In the genomic region with DNA sequence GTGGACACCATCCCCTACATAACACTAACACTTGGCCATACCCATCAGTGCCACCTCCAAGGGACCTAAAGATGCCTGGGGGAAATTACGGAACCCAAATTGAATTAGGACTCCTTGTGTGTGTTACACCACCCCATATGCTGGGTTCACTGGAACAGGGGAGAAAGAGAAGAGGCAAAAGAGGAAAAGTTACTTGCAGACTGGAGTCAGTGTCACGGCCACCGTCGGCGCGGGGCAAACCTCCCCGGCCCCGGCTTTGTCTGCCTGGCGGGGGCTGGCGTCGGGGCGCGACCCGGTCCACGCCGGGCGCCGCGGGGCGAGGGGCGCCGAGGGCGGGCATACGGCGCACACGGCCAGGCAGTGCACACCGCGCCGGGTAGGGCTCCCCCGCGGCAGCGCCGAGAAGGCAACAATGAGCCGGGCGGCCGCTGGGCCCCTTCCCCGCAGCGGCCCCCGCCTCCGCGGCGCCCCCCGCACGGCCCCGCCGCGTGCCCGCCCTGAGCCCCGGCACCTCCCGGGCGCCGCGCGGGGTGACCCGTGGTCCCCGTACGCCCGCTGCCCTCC, we compare ENCODE assay signal across 1 cellular context.
TF ChIP-seq lines count a peak whose summit lies in the region.

No MANE protein-coding gene starts in this region.

TF ChIP-seq in HCT116, 20 proteins besides CTCF, POLR2A, EP300 and RAD21 (continued from another document):
- TF ChIP-seq, protein P1, sequence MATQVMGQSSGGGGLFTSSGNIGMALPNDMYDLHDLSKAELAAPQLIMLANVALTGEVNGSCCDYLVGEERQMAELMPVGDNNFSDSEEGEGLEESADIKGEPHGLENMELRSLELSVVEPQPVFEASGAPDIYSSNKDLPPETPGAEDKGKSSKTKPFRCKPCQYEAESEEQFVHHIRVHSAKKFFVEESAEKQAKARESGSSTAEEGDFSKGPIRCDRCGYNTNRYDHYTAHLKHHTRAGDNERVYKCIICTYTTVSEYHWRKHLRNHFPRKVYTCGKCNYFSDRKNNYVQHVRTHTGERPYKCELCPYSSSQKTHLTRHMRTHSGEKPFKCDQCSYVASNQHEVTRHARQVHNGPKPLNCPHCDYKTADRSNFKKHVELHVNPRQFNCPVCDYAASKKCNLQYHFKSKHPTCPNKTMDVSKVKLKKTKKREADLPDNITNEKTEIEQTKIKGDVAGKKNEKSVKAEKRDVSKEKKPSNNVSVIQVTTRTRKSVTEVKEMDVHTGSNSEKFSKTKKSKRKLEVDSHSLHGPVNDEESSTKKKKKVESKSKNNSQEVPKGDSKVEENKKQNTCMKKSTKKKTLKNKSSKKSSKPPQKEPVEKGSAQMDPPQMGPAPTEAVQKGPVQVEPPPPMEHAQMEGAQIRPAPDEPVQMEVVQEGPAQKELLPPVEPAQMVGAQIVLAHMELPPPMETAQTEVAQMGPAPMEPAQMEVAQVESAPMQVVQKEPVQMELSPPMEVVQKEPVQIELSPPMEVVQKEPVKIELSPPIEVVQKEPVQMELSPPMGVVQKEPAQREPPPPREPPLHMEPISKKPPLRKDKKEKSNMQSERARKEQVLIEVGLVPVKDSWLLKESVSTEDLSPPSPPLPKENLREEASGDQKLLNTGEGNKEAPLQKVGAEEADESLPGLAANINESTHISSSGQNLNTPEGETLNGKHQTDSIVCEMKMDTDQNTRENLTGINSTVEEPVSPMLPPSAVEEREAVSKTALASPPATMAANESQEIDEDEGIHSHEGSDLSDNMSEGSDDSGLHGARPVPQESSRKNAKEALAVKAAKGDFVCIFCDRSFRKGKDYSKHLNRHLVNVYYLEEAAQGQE (IDR thresholded peaks at IDR 0.05; ENCODE audit: low read depth) = no peak
- TF ChIP-seq EGR1 (IDR thresholded peaks at IDR 0.05; ENCODE audit: low read depth) = no peak
